1 cellular context compared by ENCODE assay signal in the genomic region with DNA sequence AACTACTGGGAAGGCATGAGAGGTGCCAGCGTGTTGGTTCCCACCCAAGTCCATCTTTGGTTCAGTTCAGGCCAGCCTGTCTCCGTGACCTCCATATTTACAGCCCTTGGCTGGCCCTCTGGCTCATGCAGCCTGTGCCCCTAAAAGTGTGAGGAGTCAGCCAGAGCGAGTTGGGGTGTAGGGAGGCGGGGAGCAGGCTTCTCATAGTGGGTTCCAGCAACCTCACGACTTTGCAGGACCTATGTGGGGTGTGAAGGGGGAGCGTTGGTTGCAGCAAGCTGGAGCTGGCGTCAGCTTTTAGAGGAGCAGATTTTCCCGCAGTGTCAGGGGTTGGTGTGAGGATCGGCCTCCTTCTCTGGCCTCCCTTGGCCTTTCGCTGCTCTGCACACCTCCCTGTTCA.
A peak's percentile ranks its signal among the peaks of the same experiment; 100 is the strongest.
TF ChIP-seq lines count a peak whose summit lies in the region.

No MANE protein-coding gene starts in this region.

TF ChIP-seq in K562, 482 proteins besides CTCF, POLR2A, EP300 and RAD21:
- 0 out of 2 replicates have a peak, but pooled peaks have one; percentile 2 for TF ChIP-seq ZFX (CRISPR knock-in tag; IDR thresholded peaks at IDR 0.05)
- TF ChIP-seq RAD51 (IDR thresholded peaks at IDR 0.05; ENCODE audit: borderline replicate concordance, low read depth) = no peak
- TF ChIP-seq GTF2B (IDR thresholded peaks at IDR 0.05; ENCODE audit: extremely low read depth, insufficient read length) = no peak
TF ChIP-seq in K562: peak in this region for 1.
